In genomic region chr3:66342717-66343373, GRCh38 we compare ENCODE assay signal across 28 cellular contexts.
"Had no signal": no experiment of that assay in that cellular context is flagged by ENCODE, and none has a peak within 500 bp of the region (broad histone marks: within the 10 kb centered on the region; RNA-seq: fewer than 3 reads in every experiment).

No MANE protein-coding gene starts in this region.

- DNase-seq: activated CD4-positive, alpha-beta memory T cell treated with anti-CD3 and anti-CD28 coated beads for 36 hours; activated CD4-positive, alpha-beta T cell treated with anti-CD3 and anti-CD28 coated beads, Interleukin-2, amount 10 ng/mL, durations not matched to agents 24 days and 14 days; activated CD4-positive, CD25-positive, alpha-beta regulatory T cell treated with anti-CD3 and anti-CD28 coated beads, Interleukin-2, amount 50 U/mL, for 72 hours; activated CD8-positive, alpha-beta memory T cell treated with anti-CD3 and anti-CD28 coated beads, Interleukin-2, amount 50 U/mL, for 4 hours; activated gamma-delta T cell treated with Interleukin-2 at 50 U/mL for 16 hours; activated T-cell treated with anti-CD3 and anti-CD28 coated beads, Interleukin-2, amount 50 U/mL, for 1 hour; central memory CD4-positive, alpha-beta T cell; gastrocnemius medialis; hippocampal formation; immature natural killer cell; kidney; left colon; naive B cell; ovary; stimulated activated CD4-positive, alpha-beta T cell treated with anti-CD3 and anti-CD28 coated beads, Interleukin-15, amount 100 ng/mL, for 24 hours; stimulated activated CD4-positive, alpha-beta T cell treated with anti-CD3 and anti-CD28 coated beads, Interleukin-2, amount 100 ng/mL, for 24 hours; stimulated activated naive B cell treated with anti-CD40 and anti-IgM and Interleukin-4, amounts not matched to agents 10 μg/mL and 1 μg/mL and 100 μg/mL, for 72 hours; stomach; T-helper 9 cell; thyroid gland; upper lobe of right lung had no signal

- H3K4me3 Mint-ChIP-seq: activated CD4-positive, alpha-beta memory T cell treated with anti-CD3 and anti-CD28 coated beads for 36 hours; activated CD4-positive, alpha-beta T cell treated with anti-CD3 and anti-CD28 coated beads, Interleukin-2, amount 10 ng/mL, durations not matched to agents 24 days and 14 days; activated T-helper 17 cell treated with anti-CD3 and anti-CD28 coated beads, Interleukin-2, amount 50 U/mL, for 72 hours; immature natural killer cell; mesothelial cell of epicardium; naive B cell; stimulated activated naive B cell treated with anti-CD40 and anti-IgM and Interleukin-4, amounts not matched to agents 10 μg/mL and 1 μg/mL and 100 μg/mL, for 72 hours; T-helper 1 cell treated with Interleukin-12 subunit alpha and Interleukin-12 subunit beta and Interleukin-4 antibody, amounts not matched to agents 30 μg/mL and 1 μg/mL, for 36 hours had no signal

- H3K36me3 ChIP-seq: breast epithelium, esophagus muscularis mucosa, gastrocnemius medialis, ovary, thyroid gland, upper lobe of right lung had no signal

- H3K27me3 Mint-ChIP-seq: activated CD4-positive, alpha-beta memory T cell treated with anti-CD3 and anti-CD28 coated beads for 36 hours; activated CD4-positive, alpha-beta T cell treated with anti-CD3 and anti-CD28 coated beads, Interleukin-2, amount 10 ng/mL, durations not matched to agents 24 days and 14 days; activated T-helper 17 cell treated with anti-CD3 and anti-CD28 coated beads, Interleukin-2, amount 50 U/mL, for 72 hours; naive B cell; progenitor cell of endocrine pancreas; stimulated activated naive B cell treated with anti-CD40 and anti-IgM and Interleukin-4, amounts not matched to agents 10 μg/mL and 1 μg/mL and 100 μg/mL, for 72 hours had no signal

- H3K4me1 ChIP-seq: breast epithelium, gastrocnemius medialis, thyroid gland, upper lobe of right lung had no signal

- H3K27ac ChIP-seq: breast epithelium, esophagus muscularis mucosa, gastrocnemius medialis, ovary, stomach, thyroid gland, upper lobe of right lung had no signal

- H3K9me3 ChIP-seq: breast epithelium, esophagus muscularis mucosa, gastrocnemius medialis, ovary, stomach, thyroid gland, upper lobe of right lung had no signal

- H3K4me3 ChIP-seq: breast epithelium, esophagus muscularis mucosa, gastrocnemius medialis, ovary, stomach, thyroid gland, upper lobe of right lung had no signal

- H3K27ac Mint-ChIP-seq: activated CD4-positive, alpha-beta memory T cell treated with anti-CD3 and anti-CD28 coated beads for 36 hours; activated CD4-positive, alpha-beta T cell treated with anti-CD3 and anti-CD28 coated beads, Interleukin-2, amount 10 ng/mL, durations not matched to agents 24 days and 14 days; activated naive CD4-positive, alpha-beta T cell treated with anti-CD3 and anti-CD28 coated beads, Interleukin-2, amount 50 U/mL, for 72 hours; activated T-helper 17 cell treated with anti-CD3 and anti-CD28 coated beads, Interleukin-2, amount 50 U/mL, for 72 hours; mesothelial cell of epicardium; progenitor cell of endocrine pancreas; stimulated activated naive B cell treated with anti-CD40 and anti-IgM and Interleukin-4, amounts not matched to agents 10 μg/mL and 1 μg/mL and 100 μg/mL, for 72 hours; T-helper 1 cell treated with Interleukin-12 subunit alpha and Interleukin-12 subunit beta and Interleukin-4 antibody, amounts not matched to agents 30 μg/mL and 1 μg/mL, for 36 hours had no signal

- H3K4me1 Mint-ChIP-seq: activated CD4-positive, alpha-beta T cell treated with anti-CD3 and anti-CD28 coated beads, Interleukin-2, amount 10 ng/mL, durations not matched to agents 24 days and 14 days had no signal

- H3K9me3 Mint-ChIP-seq: activated CD4-positive, alpha-beta memory T cell treated with anti-CD3 and anti-CD28 coated beads for 36 hours; activated CD4-positive, alpha-beta T cell treated with anti-CD3 and anti-CD28 coated beads, Interleukin-2, amount 10 ng/mL, durations not matched to agents 24 days and 14 days; activated T-helper 17 cell treated with anti-CD3 and anti-CD28 coated beads, Interleukin-2, amount 50 U/mL, for 72 hours; immature natural killer cell; T-helper 1 cell treated with Interleukin-12 subunit alpha and Interleukin-12 subunit beta and Interleukin-4 antibody, amounts not matched to agents 30 μg/mL and 1 μg/mL, for 36 hours had no signal

- H3K27me3 ChIP-seq: breast epithelium, esophagus muscularis mucosa, gastrocnemius medialis, ovary, stomach, thyroid gland, upper lobe of right lung had no signal
